ENCODE assay signal across 28 cellular contexts in the genomic region with DNA sequence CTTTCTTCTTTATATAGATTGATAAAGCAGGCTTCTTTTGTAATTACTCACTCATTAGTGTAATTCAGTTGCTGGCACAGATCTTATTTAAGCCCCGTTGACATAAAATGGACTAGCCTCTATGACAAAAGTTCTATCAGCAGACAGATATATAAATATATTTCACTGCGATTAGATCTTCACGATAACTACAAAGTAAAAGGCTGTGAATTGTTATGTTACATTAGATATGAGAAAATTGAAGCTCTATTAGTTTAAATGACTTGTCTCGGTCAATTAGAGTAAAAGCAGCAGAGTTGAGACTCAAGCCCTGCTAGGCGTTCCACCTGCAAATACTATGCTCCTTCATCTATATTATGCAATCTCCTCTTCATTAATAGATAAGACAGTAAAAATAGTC.
"Had no signal": no experiment of that assay in that cellular context is flagged by ENCODE, and none has a peak within 500 bp of the region (broad histone marks: within the 10 kb centered on the region; RNA-seq: fewer than 3 reads in every experiment).

No MANE protein-coding gene starts in this region.

- H3K27ac ChIP-seq: left ventricle myocardium inferior, pancreas, prostate gland, skin epidermis, spleen, stomach, testis, thyroid gland, transverse colon, upper lobe of left lung, vagina had no signal

- H3K4me3 ChIP-seq: left ventricle myocardium inferior, lung, pancreas, prostate gland, skin epidermis, spleen, stomach, testis, thyroid gland, transverse colon, upper lobe of left lung, vagina had no signal

- H3K9me3 ChIP-seq: left ventricle myocardium inferior, pancreas, prostate gland, spleen, stomach, testis, thyroid gland, transverse colon, upper lobe of left lung, vagina had no signal

- H3K4me1 ChIP-seq: left ventricle myocardium inferior, pancreas, prostate gland, spleen, stomach, testis, thyroid gland, transverse colon, upper lobe of left lung had no signal

- H3K27me3 ChIP-seq: pancreas, spleen, stomach, testis, thyroid gland, transverse colon, upper lobe of left lung, vagina had no signal

- H3K36me3 ChIP-seq: left ventricle myocardium inferior, pancreas, prostate gland, spleen, stomach, thyroid gland, transverse colon, upper lobe of left lung, vagina had no signal

- H3K4me3 Mint-ChIP-seq: immature natural killer cell; memory B cell; naive thymus-derived CD8-positive, alpha-beta T cell; nephron; neural crest cell; stimulated activated memory B cell treated with anti-CD40 and anti-IgM and Interleukin-4, amounts not matched to agents 10 μg/mL and 1 μg/mL and 100 μg/mL, for 72 hours had no signal

- ATAC-seq: naive thymus-derived CD8-positive, alpha-beta T cell; pancreas; right cardiac atrium; sciatic nerve; stimulated activated memory B cell treated with anti-CD40 and anti-IgM and Interleukin-4, amounts not matched to agents 10 μg/mL and 1 μg/mL and 100 μg/mL, for 72 hours had no signal

- H3K9me3 Mint-ChIP-seq: immature natural killer cell; memory B cell; nephron; neural crest cell; stimulated activated memory B cell treated with anti-CD40 and anti-IgM and Interleukin-4, amounts not matched to agents 10 μg/mL and 1 μg/mL and 100 μg/mL, for 72 hours had no signal

- FAIRE-seq: islet of Langerhans, pancreas had no signal

- H3K36me3 Mint-ChIP-seq: immature natural killer cell; memory B cell; naive thymus-derived CD8-positive, alpha-beta T cell; stimulated activated memory B cell treated with anti-CD40 and anti-IgM and Interleukin-4, amounts not matched to agents 10 μg/mL and 1 μg/mL and 100 μg/mL, for 72 hours had no signal

- H3K27ac Mint-ChIP-seq: immature natural killer cell; memory B cell; naive thymus-derived CD8-positive, alpha-beta T cell; nephron; stimulated activated memory B cell treated with anti-CD40 and anti-IgM and Interleukin-4, amounts not matched to agents 10 μg/mL and 1 μg/mL and 100 μg/mL, for 72 hours had no signal

- H3K4me1 Mint-ChIP-seq: immature natural killer cell; memory B cell; naive thymus-derived CD8-positive, alpha-beta T cell; nephron; stimulated activated memory B cell treated with anti-CD40 and anti-IgM and Interleukin-4, amounts not matched to agents 10 μg/mL and 1 μg/mL and 100 μg/mL, for 72 hours had no signal

- DNase-seq: hypothalamus; immature natural killer cell; left ventricle myocardium inferior; naive thymus-derived CD8-positive, alpha-beta T cell; nucleus accumbens; pancreas; posterior cingulate gyrus; right cardiac atrium; spleen; stimulated activated CD4-positive, alpha-beta T cell treated with anti-CD3 and anti-CD28 coated beads, Interleukin-2, amount 100 ng/mL, for 48 hours; stimulated activated CD4-positive, alpha-beta T cell treated with anti-CD3 and anti-CD28 coated beads, Interleukin-4, amount 100 ng/mL, for 4 hours; stimulated activated CD8-positive, alpha-beta memory T cell treated with anti-CD3 and anti-CD28 coated beads, Interleukin-4, amount 100 ng/mL, for 48 hours; stimulated activated naive CD4-positive, alpha-beta T cell treated with Interleukin-2 at 50 U/mL for 16 hours; stomach; testis; thyroid gland; transverse colon; upper lobe of left lung had no signal

- H3K27me3 Mint-ChIP-seq: memory B cell; naive thymus-derived CD8-positive, alpha-beta T cell; stimulated activated memory B cell treated with anti-CD40 and anti-IgM and Interleukin-4, amounts not matched to agents 10 μg/mL and 1 μg/mL and 100 μg/mL, for 72 hours had no signal
